ENCODE assay signal across 1 cellular context in genomic region chr12:49798934-49799333, GRCh38.
TF ChIP-seq lines count a peak whose summit lies in the region.

No MANE protein-coding gene starts in this region.

TF ChIP-seq in K562, 482 proteins besides CTCF, POLR2A, EP300 and RAD21:
- TF ChIP-seq ZBTB7A (IDR thresholded peaks at IDR 0.05; ENCODE audit: borderline replicate concordance, control insufficient read depth, low read depth, low read length) (0 out of 2 replicates have a peak, but pooled peaks have one; percentile 33), ZNF586 (CRISPR knock-in tag; conservative IDR thresholded peaks at IDR 0.05) (no peak), CBX8 (IDR thresholded peaks at IDR 0.05; ENCODE audit: borderline replicate concordance, extremely low read depth, low read depth, low read length, poor library complexity, severe bottlenecking) (no peak)
